Comparison of ENCODE assay signal across 29 cellular contexts in genomic region chr6:15106958-15107643, GRCh38.
"Had no signal": no experiment of that assay in that cellular context is flagged by ENCODE, and none has a peak within 500 bp of the region (broad histone marks: within the 10 kb centered on the region; RNA-seq: fewer than 3 reads in every experiment).

No MANE protein-coding gene starts in this region.

- H3K27ac Mint-ChIP-seq: activated naive CD8-positive, alpha-beta T cell; activated T-helper 2 cell treated with anti-CD3 and anti-CD28 coated beads, Interferon-gamma antibody, Interleukin-2, Interleukin-4, amounts not matched to agents 10 μg/mL and 5 μg/mL and 100 μg/mL, durations not matched to agents 14 hours and 24 hours and 36 hours; nephron progenitor cell; stimulated activated naive CD8-positive, alpha-beta T cell treated with anti-CD3 and anti-CD28 coated beads, Interleukin-15, Interleukin-2, amounts not matched to agents 100 ng/mL and 50 ng/mL, for 24 hours; WTC11 had no signal

- H3K4me3 Mint-ChIP-seq: activated naive CD8-positive, alpha-beta T cell; activated T-cell treated with anti-CD3 and anti-CD28 coated beads, Interleukin-2, amount 50 U/mL, for 4 hours; nephron progenitor cell; stimulated activated naive CD8-positive, alpha-beta T cell treated with anti-CD3 and anti-CD28 coated beads, Interleukin-15, Interleukin-2, amounts not matched to agents 100 ng/mL and 50 ng/mL, for 24 hours; WTC11 had no signal

- H3K9me3 ChIP-seq: adrenal gland, ascending aorta had no signal

- FAIRE-seq: frontal cortex, urothelium cell line had no signal

- H3K4me2 ChIP-seq: hepatocyte had no signal

- H3K4me1 ChIP-seq: adrenal gland, ascending aorta, esophagus muscularis mucosa, tibial artery had no signal

- H3K79me2 ChIP-seq: hepatocyte, parathyroid adenoma had no signal

- H3K36me3 ChIP-seq: adrenal gland, ascending aorta, brain microvascular endothelial cell, esophagus muscularis mucosa, tibial artery had no signal

- ATAC-seq: activated T-cell treated with anti-CD3 and anti-CD28 coated beads, Interleukin-2, amount 50 U/mL, for 4 hours; left ventricle myocardium superior; right cardiac atrium; WTC11 had no signal

- H2AFZ ChIP-seq: hepatocyte, parathyroid adenoma had no signal

- H3K27me3 Mint-ChIP-seq: activated naive CD8-positive, alpha-beta T cell; stimulated activated naive CD8-positive, alpha-beta T cell treated with anti-CD3 and anti-CD28 coated beads, Interleukin-15, Interleukin-2, amounts not matched to agents 100 ng/mL and 50 ng/mL, for 24 hours had no signal

- DNase-seq: activated CD8-positive, alpha-beta memory T cell treated with anti-CD3 and anti-CD28 coated beads for 24 hours; activated CD8-positive, alpha-beta memory T cell treated with anti-CD3 and anti-CD28 coated beads, Interleukin-2, amount 50 U/mL, for 4 hours; activated naive CD4-positive, alpha-beta T cell; activated T-cell treated with anti-CD3 and anti-CD28 coated beads, Interleukin-2, amount 50 U/mL, for 4 hours; adrenal gland; brain microvascular endothelial cell; caudate nucleus; dermis blood vessel endothelial cell; effector CD8-positive, alpha-beta T cell; glutamatergic neuron; left ventricle myocardium superior; mammary epithelial cell; nephron progenitor cell; nucleus accumbens; right cardiac atrium; stimulated activated CD4-positive, alpha-beta T cell treated with anti-CD3 and anti-CD28 coated beads, Interleukin-12 subunit alpha, Interleukin-12 subunit beta, amount 100 ng/mL, for 4 hours; substantia nigra; T-helper 2 cell; tibial artery had no signal

- H3K27me3 ChIP-seq: adrenal gland, ascending aorta, brain microvascular endothelial cell, esophagus muscularis mucosa, hepatocyte, tibial artery had no signal

- H3K9ac ChIP-seq: parathyroid adenoma had no signal

- H3K27ac ChIP-seq: adrenal gland, ascending aorta, brain microvascular endothelial cell, esophagus muscularis mucosa, hepatocyte, parathyroid adenoma, tibial artery had no signal

- H3K4me3 ChIP-seq: adrenal gland, ascending aorta, esophagus muscularis mucosa, hepatocyte, tibial artery had no signal
